34 cellular contexts compared by ENCODE assay signal in genomic region chr1:233710507-233710906, GRCh38.
"Had no signal": no experiment of that assay in that cellular context is flagged by ENCODE, and none has a peak within 500 bp of the region (broad histone marks: within the 10 kb centered on the region; RNA-seq: fewer than 3 reads in every experiment).

No MANE protein-coding gene starts in this region.

- H3K4me3 ChIP-seq: adrenal gland, ascending aorta, body of pancreas, breast epithelium, cardiac muscle cell had no signal

- FAIRE-seq: astrocyte, bronchial epithelial cell had no signal

- ATAC-seq: activated naive CD4-positive, alpha-beta T cell treated with anti-CD3 and anti-CD28 coated beads, Interleukin-2, amount 50 U/mL, for 72 hours; activated naive CD8-positive, alpha-beta T cell treated with anti-CD3 and anti-CD28 coated beads, Interleukin-2, amount 50 U/mL, for 24 hours; activated T-cell treated with anti-CD3 and anti-CD28 coated beads, Interleukin-2, amount 50 U/mL, for 4 hours; activated T-cell treated with anti-CD3 and anti-CD28 coated beads, Interleukin-2, amount 50 U/mL, for 72 hours; activated T-helper 17 cell treated with anti-CD3 and anti-CD28 coated beads, Interleukin-2, amount 50 U/mL, for 72 hours; body of pancreas had no signal

- H3K9me3 ChIP-seq: adrenal gland, ascending aorta, body of pancreas, breast epithelium had no signal

- DNase-seq: activated effector memory CD4-positive, alpha-beta T cell treated with anti-CD3 and anti-CD28 coated beads, Interleukin-2, amount 50 U/mL, for 16 hours; activated effector memory CD4-positive, alpha-beta T cell treated with Interleukin-2 at 50 U/mL for 16 hours; activated gamma-delta T cell; activated gamma-delta T cell treated with Interleukin-2 at 50 U/mL for 16 hours; activated naive CD4-positive, alpha-beta T cell; activated naive CD4-positive, alpha-beta T cell treated with anti-CD3 and anti-CD28 coated beads for 36 hours; activated naive CD4-positive, alpha-beta T cell treated with anti-CD3 and anti-CD28 coated beads, Interleukin-2, amount 10 ng/mL, durations not matched to agents 7 days and 5 days; activated naive CD4-positive, alpha-beta T cell treated with anti-CD3 and anti-CD28 coated beads, Interleukin-2, amount 50 U/mL, for 16 hours; activated naive CD4-positive, alpha-beta T cell treated with Interleukin-2 at 50 U/mL for 16 hours; activated naive CD8-positive, alpha-beta T cell treated with anti-CD3 and anti-CD28 coated beads for 36 hours; activated naive CD8-positive, alpha-beta T cell treated with anti-CD3 and anti-CD28 coated beads, Interleukin-2, amount 10 ng/mL, durations not matched to agents 7 days and 5 days; activated naive CD8-positive, alpha-beta T cell treated with anti-CD3 and anti-CD28 coated beads, Interleukin-2, amount 50 U/mL, for 24 hours; activated T-cell treated with anti-CD3 and anti-CD28 coated beads, Interleukin-2, amount 50 U/mL, for 1 hour; activated T-cell treated with anti-CD3 and anti-CD28 coated beads, Interleukin-2, amount 50 U/mL, for 24 hours; activated T-cell treated with anti-CD3 and anti-CD28 coated beads, Interleukin-2, amount 50 U/mL, for 4 hours; activated T-cell treated with anti-CD3 and anti-CD28 coated beads, Interleukin-2, amount 50 U/mL, for 48 hours; activated T-cell treated with anti-CD3 and anti-CD28 coated beads, Interleukin-2, amount 50 U/mL, for 72 hours; adrenal gland; amniotic stem cell; amygdala; anterior cingulate cortex; aorta; body of pancreas; brain microvascular endothelial cell; caudate nucleus; central memory CD4-positive, alpha-beta T cell; cerebellar nuclear complex had no signal

- H3K4me1 ChIP-seq: breast epithelium had no signal

- H3K27ac ChIP-seq: adrenal gland, ascending aorta, body of pancreas, brain microvascular endothelial cell, breast epithelium, cardiac muscle cell had no signal

- H3K27me3 ChIP-seq: adrenal gland, ascending aorta, body of pancreas, brain microvascular endothelial cell, breast epithelium, cardiac muscle cell had no signal

- H3K36me3 ChIP-seq: adrenal gland, ascending aorta, brain microvascular endothelial cell, breast epithelium, cardiac muscle cell had no signal
